2 cellular contexts compared by ENCODE assay signal in the genomic region with DNA sequence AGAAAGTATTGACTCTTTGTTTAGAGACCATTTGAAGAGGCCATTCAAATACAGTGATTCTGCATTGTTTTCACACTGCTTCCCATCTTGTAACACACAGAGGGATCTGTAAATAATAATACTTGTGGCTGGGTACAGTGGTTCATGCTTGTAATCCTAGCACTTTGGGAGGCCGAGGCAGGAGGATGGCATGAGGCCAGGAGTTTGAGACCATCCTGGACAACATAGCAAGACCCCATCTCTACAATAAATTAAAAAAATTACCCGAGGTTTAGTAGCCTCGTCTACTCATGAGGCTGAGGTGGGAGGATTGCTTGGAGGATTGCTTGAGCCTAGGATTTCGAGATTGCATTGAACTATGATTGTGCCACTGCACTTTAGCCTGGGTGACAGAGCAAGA.
TF ChIP-seq lines count a peak whose summit lies in the region.

No MANE protein-coding gene starts in this region.

TF ChIP-seq in HepG2, 621 proteins besides CTCF, POLR2A, EP300 and RAD21:
- no peak for TF ChIP-seq SRY (CRISPR knock-in tag; IDR thresholded peaks at IDR 0.05)
- TF ChIP-seq ZNF121 (CRISPR knock-in tag; IDR thresholded peaks at IDR 0.05): peak; percentile 66; the same call in 1 of the 2 replicates
- no peak for TF ChIP-seq EHMT2 (IDR thresholded peaks at IDR 0.05; ENCODE audit: borderline replicate concordance, low read depth, low read length)

TF ChIP-seq in K562, 482 proteins besides CTCF, POLR2A, EP300 and RAD21:
- TF ChIP-seq ZNF561 (CRISPR knock-in tag; conservative IDR thresholded peaks at IDR 0.05) (no peak), ZNF384 (IDR thresholded peaks at IDR 0.05; ENCODE audit: low read depth, low read length) (peak; percentile 56), ZNF121 (CRISPR knock-in tag; conservative IDR thresholded peaks at IDR 0.05) (peak; percentile 97), NFIC (IDR thresholded peaks at IDR 0.05) (peak; percentile 56), ZBED1 (IDR thresholded peaks at IDR 0.05) (no peak), BCOR (IDR thresholded peaks at IDR 0.05) (peak; percentile 65), KDM5B (IDR thresholded peaks at IDR 0.05; ENCODE audit: insufficient replicate concordance, low read depth, low read length) (no peak), ZFP36 (IDR thresholded peaks at IDR 0.05; ENCODE audit: low read depth, low read length, partially characterized antibody) (no peak), KDM1A (IDR thresholded peaks at IDR 0.05) (peak in 1 of 2 experiments; percentile 49; a peak in 1 of 4 replicates), RBM25 (IDR thresholded peaks at IDR 0.05; ENCODE audit: low read depth, low read length, severe bottlenecking) (peak; percentile 60), PHTF2 (CRISPR knock-in tag; IDR thresholded peaks at IDR 0.05) (no peak)
- TF ChIP-seq, protein P1, sequence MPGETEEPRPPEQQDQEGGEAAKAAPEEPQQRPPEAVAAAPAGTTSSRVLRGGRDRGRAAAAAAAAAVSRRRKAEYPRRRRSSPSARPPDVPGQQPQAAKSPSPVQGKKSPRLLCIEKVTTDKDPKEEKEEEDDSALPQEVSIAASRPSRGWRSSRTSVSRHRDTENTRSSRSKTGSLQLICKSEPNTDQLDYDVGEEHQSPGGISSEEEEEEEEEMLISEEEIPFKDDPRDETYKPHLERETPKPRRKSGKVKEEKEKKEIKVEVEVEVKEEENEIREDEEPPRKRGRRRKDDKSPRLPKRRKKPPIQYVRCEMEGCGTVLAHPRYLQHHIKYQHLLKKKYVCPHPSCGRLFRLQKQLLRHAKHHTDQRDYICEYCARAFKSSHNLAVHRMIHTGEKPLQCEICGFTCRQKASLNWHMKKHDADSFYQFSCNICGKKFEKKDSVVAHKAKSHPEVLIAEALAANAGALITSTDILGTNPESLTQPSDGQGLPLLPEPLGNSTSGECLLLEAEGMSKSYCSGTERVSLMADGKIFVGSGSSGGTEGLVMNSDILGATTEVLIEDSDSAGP (CRISPR knock-in tag; IDR thresholded peaks at IDR 0.05): no peak
TF ChIP-seq in K562: peak in this region for 6.
